In the genomic region with DNA sequence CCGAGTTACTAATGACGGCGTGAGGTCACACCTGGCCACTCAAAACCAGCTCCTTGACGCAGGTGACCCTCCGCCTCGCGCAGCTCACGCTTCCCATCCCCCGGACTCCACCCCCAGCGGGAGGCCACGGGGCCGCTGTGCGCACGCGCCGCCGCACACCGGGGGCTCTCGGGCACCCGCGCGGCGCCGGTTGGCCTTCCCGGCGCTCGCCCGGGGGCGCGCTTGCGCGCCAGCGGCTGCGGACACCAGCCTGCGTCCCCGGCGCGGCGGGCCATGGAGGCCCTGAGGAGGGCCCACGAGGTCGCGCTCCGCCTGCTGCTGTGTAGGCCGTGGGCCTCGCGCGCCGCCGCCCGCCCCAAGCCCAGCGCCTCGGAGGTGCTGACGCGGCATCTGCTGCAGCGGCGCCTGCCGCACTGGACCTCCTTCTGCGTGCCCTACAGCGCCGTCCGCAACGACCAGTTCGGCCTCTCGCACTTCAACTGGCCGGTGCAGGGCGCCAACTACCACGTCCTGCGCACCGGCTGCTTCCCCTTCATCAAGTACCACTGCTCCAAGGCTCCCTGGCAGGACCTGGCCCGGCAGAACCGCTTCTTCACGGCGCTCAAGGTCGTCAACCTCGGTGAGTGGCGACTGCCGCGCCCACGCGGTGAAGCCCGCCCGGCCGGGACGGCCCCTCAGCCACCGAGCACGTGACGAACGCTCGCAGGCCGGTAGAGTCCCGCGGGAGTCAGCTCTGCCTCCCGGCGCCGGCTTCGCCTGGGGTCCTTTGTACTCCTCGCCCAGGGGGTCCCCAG, we compare ENCODE assay signal across 1 cellular context.
TF ChIP-seq lines count a peak whose summit lies in the region.

Gene C15orf61, plus strand, starts transcription at position 156 of the 794 bp plus-strand sequence. Its CDS starts 118 bp downstream, at position 274.

TF ChIP-seq in K562, 482 proteins besides CTCF, POLR2A, EP300 and RAD21 (continued from another document and continues in another):
- TF ChIP-seq COPS2 (conservative IDR thresholded peaks at IDR 0.05) (no peak), TARDBP (IDR thresholded peaks at IDR 0.05) (peak; percentile 59; the same call in 1 of the 2 replicates), ZNF436 (CRISPR knock-in tag; IDR thresholded peaks at IDR 0.05) (no peak), BCL6 (CRISPR knock-in tag; IDR thresholded peaks at IDR 0.05) (no peak), BDP1 (IDR thresholded peaks at IDR 0.05; ENCODE audit: insufficient read depth, insufficient read length) (no peak), ESRRA (IDR thresholded peaks at IDR 0.05; ENCODE audit: borderline replicate concordance, low read depth) (peak; percentile 87), ELF1 (tag; IDR thresholded peaks at IDR 0.05) (peak; percentile 50; the same call in 1 of the 2 replicates), MTF1 (CRISPR knock-in tag; IDR thresholded peaks at IDR 0.05; ENCODE audit: borderline replicate concordance) (no peak), CSDE1 (IDR thresholded peaks at IDR 0.05) (no peak), L3MBTL2 (IDR thresholded peaks at IDR 0.05) (peak; percentile 97), ZNF316 (IDR thresholded peaks at IDR 0.05) (peak; percentile 89), DDX20 (tag; IDR thresholded peaks at IDR 0.05; ENCODE audit: low read depth) (no peak), TEAD1 (CRISPR knock-in tag; IDR thresholded peaks at IDR 0.05) (peak in 1 of 2 experiments; percentile 88; a peak in 2 of 4 replicates), ZNF282 (CRISPR knock-in tag; IDR thresholded peaks at IDR 0.05) (peak; percentile 96), NR4A1 (CRISPR knock-in tag; IDR thresholded peaks at IDR 0.05) (no peak), NR4A1 (tag; IDR thresholded peaks at IDR 0.05) (peak; percentile 80), ZNF778 (CRISPR knock-in tag; IDR thresholded peaks at IDR 0.05) (no peak), OTX1 (CRISPR knock-in tag; IDR thresholded peaks at IDR 0.05) (no peak), ZFP1 (CRISPR knock-in tag; IDR thresholded peaks at IDR 0.05) (no peak), FOXP4 (CRISPR knock-in tag; IDR thresholded peaks at IDR 0.05; ENCODE audit: borderline replicate concordance) (peak; percentile 98), HDAC2 (IDR thresholded peaks at IDR 0.05) (peak; percentile 60), WHSC1 (IDR thresholded peaks at IDR 0.05; ENCODE audit: low read length) (no peak), E2F5 (CRISPR knock-in tag; IDR thresholded peaks at IDR 0.05) (peak; percentile 86; the same call in 1 of the 2 replicates), GATAD2B (IDR thresholded peaks at IDR 0.05; ENCODE audit: borderline replicate concordance) (peak; percentile 84; the same call in 1 of the 2 replicates), TFAP4 (CRISPR knock-in tag; IDR thresholded peaks at IDR 0.05; ENCODE audit: borderline replicate concordance) (peak; percentile 84), ZBTB7A (IDR thresholded peaks at IDR 0.05; ENCODE audit: borderline replicate concordance, control insufficient read depth, low read depth, low read length) (0 out of 2 replicates have a peak, but pooled peaks have one; percentile 23), ZNF644 (tag; IDR thresholded peaks at IDR 0.05; ENCODE audit: low read depth) (peak; percentile 56; the same call in 1 of the 2 replicates), ILK (tag; IDR thresholded peaks at IDR 0.05; ENCODE audit: borderline replicate concordance, low read depth) (no peak), BCOR (IDR thresholded peaks at IDR 0.05) (peak; percentile 60), FOXA1 (IDR thresholded peaks at IDR 0.05; ENCODE audit: borderline replicate concordance) (no peak), ZNF324 (CRISPR knock-in tag; IDR thresholded peaks at IDR 0.05) (no peak), SMARCA4 (IDR thresholded peaks at IDR 0.05) (0 out of 2 replicates have a peak, but pooled peaks have one; percentile 13), FOXA3 (CRISPR knock-in tag; conservative IDR thresholded peaks at IDR 0.05 in 1 of 2, IDR thresholded peaks at IDR 0.05 in 1 of 2) (peak in 1 of 2 experiments; percentile 74; a peak in 2 of 4 replicates), NCOA2 (IDR thresholded peaks at IDR 0.05; ENCODE audit: partially characterized antibody in 2 of 2) (no peak), FIP1L1 (IDR thresholded peaks at IDR 0.05; ENCODE audit: low read depth, low read length, poor library complexity, severe bottlenecking) (peak; percentile 68), MCM7 (IDR thresholded peaks at IDR 0.05) (no peak), GTF2E2 (tag; IDR thresholded peaks at IDR 0.05) (peak; percentile 86), CHD2 (IDR thresholded peaks at IDR 0.05; ENCODE audit: low read depth, low read length) (peak; percentile 92), RBFOX2 (IDR thresholded peaks at IDR 0.05; ENCODE audit: low read depth, low read length) (peak; percentile 98), RBBP5 (IDR thresholded peaks at IDR 0.05; ENCODE audit: borderline replicate concordance, insufficient read depth, low read length, poor library complexity, severe bottlenecking) (peak; percentile 96), CBX5 (IDR thresholded peaks at IDR 0.05; ENCODE audit: borderline replicate concordance, low read depth) (peak; percentile 48; the same call in 1 of the 2 replicates), CCNT2 (IDR thresholded peaks at IDR 0.05; ENCODE audit: borderline replicate concordance, extremely low read depth, insufficient read length, low read depth, low read length) (peak; percentile 78), HNRNPLL (IDR thresholded peaks at IDR 0.05; ENCODE audit: low read depth, low read length, poor library complexity, severe bottlenecking) (peak; percentile 82), ZNF785 (CRISPR knock-in tag; IDR thresholded peaks at IDR 0.05) (no peak), ZNF444 (CRISPR knock-in tag; IDR thresholded peaks at IDR 0.05) (no peak), MYC (IDR thresholded peaks at IDR 0.05; ENCODE audit: low read depth, low read length) (peak; percentile 84; the same call in 1 of the 2 replicates), MYC (CRISPR knock-in tag; IDR thresholded peaks at IDR 0.05; ENCODE audit: borderline replicate concordance, low read depth) (peak; percentile 93), BMI1 (IDR thresholded peaks at IDR 0.05; ENCODE audit: low read length) (no peak), ZKSCAN1 (IDR thresholded peaks at IDR 0.05; ENCODE audit: low read depth, low read length) (no peak; the same call in 1 of the 2 replicates), RBM34 (IDR thresholded peaks at IDR 0.05; ENCODE audit: borderline replicate concordance, insufficient read depth, low read length) (no peak), ZNF3 (CRISPR knock-in tag; IDR thresholded peaks at IDR 0.05) (no peak), ZNF354B (CRISPR knock-in tag; IDR thresholded peaks at IDR 0.05) (no peak), NUFIP1 (IDR thresholded peaks at IDR 0.05; ENCODE audit: partially characterized antibody) (no peak), USF2 (CRISPR knock-in tag; IDR thresholded peaks at IDR 0.05) (peak; percentile 91), POLR2H (tag; IDR thresholded peaks at IDR 0.05; ENCODE audit: low read depth) (peak; percentile 62), ZNF79 (CRISPR knock-in tag; IDR thresholded peaks at IDR 0.05; ENCODE audit: low read depth) (no peak), ZNF668 (CRISPR knock-in tag; IDR thresholded peaks at IDR 0.05) (no peak)
- TF ChIP-seq, protein P1, sequence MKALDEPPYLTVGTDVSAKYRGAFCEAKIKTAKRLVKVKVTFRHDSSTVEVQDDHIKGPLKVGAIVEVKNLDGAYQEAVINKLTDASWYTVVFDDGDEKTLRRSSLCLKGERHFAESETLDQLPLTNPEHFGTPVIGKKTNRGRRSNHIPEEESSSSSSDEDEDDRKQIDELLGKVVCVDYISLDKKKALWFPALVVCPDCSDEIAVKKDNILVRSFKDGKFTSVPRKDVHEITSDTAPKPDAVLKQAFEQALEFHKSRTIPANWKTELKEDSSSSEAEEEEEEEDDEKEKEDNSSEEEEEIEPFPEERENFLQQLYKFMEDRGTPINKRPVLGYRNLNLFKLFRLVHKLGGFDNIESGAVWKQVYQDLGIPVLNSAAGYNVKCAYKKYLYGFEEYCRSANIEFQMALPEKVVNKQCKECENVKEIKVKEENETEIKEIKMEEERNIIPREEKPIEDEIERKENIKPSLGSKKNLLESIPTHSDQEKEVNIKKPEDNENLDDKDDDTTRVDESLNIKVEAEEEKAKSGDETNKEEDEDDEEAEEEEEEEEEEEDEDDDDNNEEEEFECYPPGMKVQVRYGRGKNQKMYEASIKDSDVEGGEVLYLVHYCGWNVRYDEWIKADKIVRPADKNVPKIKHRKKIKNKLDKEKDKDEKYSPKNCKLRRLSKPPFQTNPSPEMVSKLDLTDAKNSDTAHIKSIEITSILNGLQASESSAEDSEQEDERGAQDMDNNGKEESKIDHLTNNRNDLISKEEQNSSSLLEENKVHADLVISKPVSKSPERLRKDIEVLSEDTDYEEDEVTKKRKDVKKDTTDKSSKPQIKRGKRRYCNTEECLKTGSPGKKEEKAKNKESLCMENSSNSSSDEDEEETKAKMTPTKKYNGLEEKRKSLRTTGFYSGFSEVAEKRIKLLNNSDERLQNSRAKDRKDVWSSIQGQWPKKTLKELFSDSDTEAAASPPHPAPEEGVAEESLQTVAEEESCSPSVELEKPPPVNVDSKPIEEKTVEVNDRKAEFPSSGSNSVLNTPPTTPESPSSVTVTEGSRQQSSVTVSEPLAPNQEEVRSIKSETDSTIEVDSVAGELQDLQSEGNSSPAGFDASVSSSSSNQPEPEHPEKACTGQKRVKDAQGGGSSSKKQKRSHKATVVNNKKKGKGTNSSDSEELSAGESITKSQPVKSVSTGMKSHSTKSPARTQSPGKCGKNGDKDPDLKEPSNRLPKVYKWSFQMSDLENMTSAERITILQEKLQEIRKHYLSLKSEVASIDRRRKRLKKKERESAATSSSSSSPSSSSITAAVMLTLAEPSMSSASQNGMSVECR (CRISPR knock-in tag; IDR thresholded peaks at IDR 0.05) = peak; percentile 95
- TF ChIP-seq, protein P2, sequence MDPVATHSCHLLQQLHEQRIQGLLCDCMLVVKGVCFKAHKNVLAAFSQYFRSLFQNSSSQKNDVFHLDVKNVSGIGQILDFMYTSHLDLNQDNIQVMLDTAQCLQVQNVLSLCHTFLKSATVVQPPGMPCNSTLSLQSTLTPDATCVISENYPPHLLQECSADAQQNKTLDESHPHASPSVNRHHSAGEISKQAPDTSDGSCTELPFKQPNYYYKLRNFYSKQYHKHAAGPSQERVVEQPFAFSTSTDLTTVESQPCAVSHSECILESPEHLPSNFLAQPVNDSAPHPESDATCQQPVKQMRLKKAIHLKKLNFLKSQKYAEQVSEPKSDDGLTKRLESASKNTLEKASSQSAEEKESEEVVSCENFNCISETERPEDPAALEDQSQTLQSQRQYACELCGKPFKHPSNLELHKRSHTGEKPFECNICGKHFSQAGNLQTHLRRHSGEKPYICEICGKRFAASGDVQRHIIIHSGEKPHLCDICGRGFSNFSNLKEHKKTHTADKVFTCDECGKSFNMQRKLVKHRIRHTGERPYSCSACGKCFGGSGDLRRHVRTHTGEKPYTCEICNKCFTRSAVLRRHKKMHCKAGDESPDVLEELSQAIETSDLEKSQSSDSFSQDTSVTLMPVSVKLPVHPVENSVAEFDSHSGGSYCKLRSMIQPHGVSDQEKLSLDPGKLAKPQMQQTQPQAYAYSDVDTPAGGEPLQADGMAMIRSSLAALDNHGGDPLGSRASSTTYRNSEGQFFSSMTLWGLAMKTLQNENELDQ (CRISPR knock-in tag; IDR thresholded peaks at IDR 0.05; ENCODE audit: borderline replicate concordance) = peak; percentile 91
- TF ChIP-seq, protein P3, sequence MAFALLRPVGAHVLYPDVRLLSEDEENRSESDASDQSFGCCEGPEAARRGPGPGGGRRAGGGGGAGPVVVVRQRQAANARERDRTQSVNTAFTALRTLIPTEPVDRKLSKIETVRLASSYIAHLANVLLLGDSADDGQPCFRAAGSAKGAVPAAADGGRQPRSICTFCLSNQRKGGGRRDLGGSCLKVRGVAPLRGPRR (CRISPR knock-in tag; IDR thresholded peaks at IDR 0.05) = no peak
- TF ChIP-seq, protein P4, sequence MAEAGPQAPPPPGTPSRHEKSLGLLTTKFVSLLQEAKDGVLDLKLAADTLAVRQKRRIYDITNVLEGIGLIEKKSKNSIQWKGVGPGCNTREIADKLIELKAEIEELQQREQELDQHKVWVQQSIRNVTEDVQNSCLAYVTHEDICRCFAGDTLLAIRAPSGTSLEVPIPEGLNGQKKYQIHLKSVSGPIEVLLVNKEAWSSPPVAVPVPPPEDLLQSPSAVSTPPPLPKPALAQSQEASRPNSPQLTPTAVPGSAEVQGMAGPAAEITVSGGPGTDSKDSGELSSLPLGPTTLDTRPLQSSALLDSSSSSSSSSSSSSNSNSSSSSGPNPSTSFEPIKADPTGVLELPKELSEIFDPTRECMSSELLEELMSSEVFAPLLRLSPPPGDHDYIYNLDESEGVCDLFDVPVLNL (CRISPR knock-in tag; IDR thresholded peaks at IDR 0.05; ENCODE audit: low read depth) = no peak; the same call in 1 of the 2 replicates
